In genomic region chr22:45200230-45200629, GRCh38 we compare ENCODE assay signal across 16 cellular contexts.
"Had no signal": no experiment of that assay in that cellular context is flagged by ENCODE, and none has a peak within 500 bp of the region (broad histone marks: within the 10 kb centered on the region; RNA-seq: fewer than 3 reads in every experiment).

No MANE protein-coding gene starts in this region.

- DNase-seq: activated CD4-positive, CD25-positive, alpha-beta regulatory T cell treated with anti-CD3 and anti-CD28 coated beads, Interleukin-2, amount 50 U/mL, for 72 hours; activated naive CD4-positive, alpha-beta T cell treated with Interleukin-2 at 50 U/mL for 16 hours; activated T-cell treated with anti-CD3 and anti-CD28 coated beads for 4 hours; left ventricle myocardium inferior; natural killer cell; occipital lobe; small intestine; T-cell had no signal

- FAIRE-seq: kidney, small intestine had no signal

- H3K4me2 ChIP-seq: hepatocyte had no signal

- H3K27ac ChIP-seq: ascending aorta, hepatocyte, left ventricle myocardium inferior, right atrium auricular region had no signal

- H3K4me3 Mint-ChIP-seq: activated T-helper 17 cell treated with anti-CD3 and anti-CD28 coated beads, Interleukin-2, amount 50 U/mL, for 72 hours; memory B cell; natural killer cell; stimulated activated naive CD8-positive, alpha-beta T cell treated with anti-CD3 and anti-CD28 coated beads, Interleukin-15, Interleukin-2, amounts not matched to agents 100 ng/mL and 50 ng/mL, for 24 hours; T-cell had no signal

- H3K4me3 ChIP-seq: ascending aorta, hepatocyte, left ventricle myocardium inferior, right atrium auricular region had no signal

- H3K27me3 Mint-ChIP-seq: activated T-helper 17 cell treated with anti-CD3 and anti-CD28 coated beads, Interleukin-2, amount 50 U/mL, for 72 hours; memory B cell; progenitor cell of endocrine pancreas; stimulated activated naive CD8-positive, alpha-beta T cell treated with anti-CD3 and anti-CD28 coated beads, Interleukin-15, Interleukin-2, amounts not matched to agents 100 ng/mL and 50 ng/mL, for 24 hours; T-cell had no signal

- H3K36me3 Mint-ChIP-seq: natural killer cell had no signal

- H2AFZ ChIP-seq: hepatocyte had no signal

- H3K27ac Mint-ChIP-seq: activated T-helper 17 cell treated with anti-CD3 and anti-CD28 coated beads, Interleukin-2, amount 50 U/mL, for 72 hours; memory B cell; stimulated activated naive CD8-positive, alpha-beta T cell treated with anti-CD3 and anti-CD28 coated beads, Interleukin-15, Interleukin-2, amounts not matched to agents 100 ng/mL and 50 ng/mL, for 24 hours; T-cell had no signal

- H3K9me3 Mint-ChIP-seq: activated T-helper 17 cell treated with anti-CD3 and anti-CD28 coated beads, Interleukin-2, amount 50 U/mL, for 72 hours; memory B cell; natural killer cell; stimulated activated naive CD8-positive, alpha-beta T cell treated with anti-CD3 and anti-CD28 coated beads, Interleukin-15, Interleukin-2, amounts not matched to agents 100 ng/mL and 50 ng/mL, for 24 hours; T-cell had no signal

- H3K27me3 ChIP-seq: ascending aorta, hepatocyte, right atrium auricular region had no signal

- H3K4me1 ChIP-seq: ascending aorta, left ventricle myocardium inferior, right atrium auricular region had no signal

- H3K79me2 ChIP-seq: hepatocyte had no signal

- H3K4me1 Mint-ChIP-seq: activated T-helper 17 cell treated with anti-CD3 and anti-CD28 coated beads, Interleukin-2, amount 50 U/mL, for 72 hours; memory B cell; natural killer cell; T-cell had no signal

- H3K9me3 ChIP-seq: ascending aorta, left ventricle myocardium inferior, right atrium auricular region had no signal
